ENCODE assay signal across 8 cellular contexts in the genomic region with DNA sequence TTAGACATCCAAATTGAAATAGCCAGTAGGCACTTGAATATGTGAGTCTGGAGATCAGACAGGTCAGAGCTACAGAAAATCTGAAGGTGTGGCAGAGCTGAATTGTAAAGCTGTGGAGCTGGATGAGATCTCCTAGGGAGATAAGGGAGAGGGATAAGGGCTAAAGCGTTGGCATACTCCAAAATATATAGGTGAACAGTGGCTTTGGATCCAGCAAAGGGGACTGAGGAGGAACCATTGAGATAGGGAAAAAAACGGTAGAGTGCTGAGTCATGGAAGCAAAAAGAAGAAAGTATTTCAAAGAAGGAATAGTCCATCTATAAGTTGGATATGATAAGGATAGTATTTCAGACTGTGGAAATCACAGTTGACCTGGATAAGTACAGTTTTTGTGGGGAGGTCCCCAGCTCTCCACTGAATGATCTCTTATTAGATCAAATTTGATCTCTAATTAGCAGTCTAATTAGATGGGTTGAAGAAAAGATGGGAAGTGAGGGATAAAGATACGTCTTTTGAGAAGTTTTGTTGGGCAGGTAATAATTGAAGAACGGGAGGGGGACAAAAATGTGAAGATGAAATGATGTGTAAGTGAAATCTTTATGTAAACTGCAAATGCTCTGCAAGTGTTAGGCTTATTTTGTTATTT. TPM values are rescaled to one million over a fixed set of nuclear protein-coding genes. Genes with fewer than 3 reads are reported as not detected.
DNase-seq lines count a peak whose midpoint lies in the region; ATAC-seq and TF ChIP-seq lines count a peak whose summit lies in the region.

No MANE protein-coding gene starts in this region.

- BruUV-seq in mammary epithelial cell (replicated peaks; lab: Mats Ljungman, UMichigan): TSS peak; percentile 71

- dilution Hi-C loops in mammary epithelial cell (cut with HindIII; ENCODE audit: low sequenced_read_pairs): no loop called here

- CTCF ChIA-PET in mammary epithelial cell (lab: Charles Lee; ENCODE audit: low non-redundant PET): interaction anchor here (0.7 kb wide), 1 partner anchor 164 kb away, joined by 3 read pairs; no protein-coding TSS in a partner anchor

- no peaks in the 10 kb centered on the region for H3K36me3 ChIP-seq in mammary epithelial cell (ENCODE audit: insufficient read depth, low read length)
- H3K36me3 ChIP-seq in lower lobe of right lung: no peaks in the 10 kb centered on the region

- TF ChIP-seq CTCF in 22Rv1 (IDR thresholded peaks at IDR 0.05) (no peak), mammary epithelial cell (conservative IDR thresholded peaks at IDR 0.05 in 1 of 2, IDR thresholded peaks at IDR 0.05 in 1 of 2; ENCODE audit: extremely low read depth in 1 of 2, insufficient read depth in 1 of 2, low read depth in 1 of 2, low read length in 2 of 2) (no peak), lower lobe of right lung (IDR thresholded peaks at IDR 0.05) (no peak)

- DNase-seq in HS-5 (ENCODE audit: low read depth): peak; percentile 28
- no peak for DNase-seq in mammary epithelial cell
- no peak for DNase-seq in lower lobe of right lung
- no peak for DNase-seq in NCI-H774 (lab: John Stamatoyannopoulos, UW)
- no peak for DNase-seq in HPDE6-E6E7 (ENCODE audit: extremely low spot score)
- DNase-seq in activated CD8-positive, alpha-beta memory T cell treated with anti-CD3 and anti-CD28 coated beads for 24 hours: no peak

- H3K9ac ChIP-seq in mammary epithelial cell (ENCODE audit: insufficient read depth, low read length): peak overlapping the region; percentile 80

- no peaks in the 10 kb centered on the region for H3K9me3 ChIP-seq in mammary epithelial cell (replicated peaks; ENCODE audit: insufficient read depth, low read length)
- no peaks in the 10 kb centered on the region for H3K9me3 ChIP-seq in lower lobe of right lung

- H3K4me3 ChIP-seq in mammary epithelial cell (replicated peaks in 1 of 3; ENCODE audit: insufficient read depth in 1 of 3, low read depth in 2 of 3, low read length in 3 of 3): peak overlapping the region; percentile 68 to 96 (median 95)
- peak overlapping the region; percentile 77 for H3K4me3 ChIP-seq in lower lobe of right lung

- peak overlapping the region; percentile 89 for H3K27ac ChIP-seq in 22Rv1
- peak overlapping the region; percentile 58 for H3K27ac ChIP-seq in mammary epithelial cell (ENCODE audit: insufficient read depth, low read depth, low read length)
- peak overlapping the region; percentile 65 for H3K27ac ChIP-seq in lower lobe of right lung

- peak overlapping the region; percentile 81 for H3K4me2 ChIP-seq in mammary epithelial cell (ENCODE audit: insufficient read depth, low read depth, low read length)

- H4K20me1 ChIP-seq in mammary epithelial cell (ENCODE audit: insufficient read depth, low read length): no peaks in the 10 kb centered on the region

- 15% methylated on average over 4 of the region's 4 CpGs for WGBS in mammary epithelial cell (ENCODE audit: low coverage, missing lambda C conversion rate)

- in situ Hi-C loops in mammary epithelial cell (cut with MboI; ENCODE audit: low sequenced_read_pairs in 2 of 2): no loop called here

- peaks cover 25% of the 10 kb centered on the region for H3K79me2 ChIP-seq in mammary epithelial cell (ENCODE audit: insufficient read depth, low read length)

- intact Hi-C loops in mammary epithelial cell (cut with micrococcal nuclease): loop anchor here (2.0 kb wide), 1 partner anchor 17 kb away; no protein-coding TSS in a partner anchor
- intact Hi-C loops in lower lobe of right lung (cut with DNase I): no loop called here

- H3K4me1 ChIP-seq in mammary epithelial cell (ENCODE audit: insufficient read depth, low read length) (peaks cover 10% of the 10 kb centered on the region), lower lobe of right lung (peaks cover 8% of the 10 kb centered on the region)

- no peaks in the 10 kb centered on the region for H3K27me3 ChIP-seq in mammary epithelial cell (ENCODE audit: insufficient read depth, low read length)
- H3K27me3 ChIP-seq in lower lobe of right lung (ENCODE audit: low read depth): no peaks in the 10 kb centered on the region

- H2AFZ ChIP-seq in mammary epithelial cell (ENCODE audit: low read depth, low read length): peak overlapping the region; percentile 99

- ATAC-seq in lower lobe of right lung (no peak), HG03432 (IDR thresholded peaks at IDR 0.05; ENCODE audit: unreplicated experiment) (no peak)

RNA-seq across cellular contexts. Expression of gene DBF4B, which starts 0.6 kb away (rescaled TPM):
- total RNA-seq in mammary epithelial cell: 10 to 100 TPM in 1 of 2 donors, 1 to 10 TPM in 1; 1.3 to 13.8 TPM
- polyA plus RNA-seq in mammary epithelial cell: 7.9 TPM
- 3.0 TPM for polyA minus RNA-seq in mammary epithelial cell
- total RNA-seq in lower lobe of right lung: 6.8 TPM

RNA-seq across cellular contexts. Expression of gene CCDC43, which starts 18.3 kb away (rescaled TPM):
- total RNA-seq in mammary epithelial cell (10 to 100 TPM; 34.8 to 36.4 TPM), lower lobe of right lung (18.4 TPM)
- 16.1 TPM for polyA plus RNA-seq in mammary epithelial cell
- 6.4 TPM for polyA minus RNA-seq in mammary epithelial cell

RNA-seq across cellular contexts. Expression of gene ADAM11, which starts 50.9 kb away (rescaled TPM):
- total RNA-seq in mammary epithelial cell (under 1 TPM; 0.17 to 0.33 TPM), lower lobe of right lung (0.41 TPM)
- 0.03 TPM for polyA plus RNA-seq in mammary epithelial cell
- not detected for polyA minus RNA-seq in mammary epithelial cell

RNA-seq across cellular contexts. Expression of gene MEIOC, which starts 51.6 kb away (rescaled TPM):
- total RNA-seq in mammary epithelial cell (under 1 TPM in 1 of 2 donors, not detected in 1; 0.17 TPM), lower lobe of right lung (not detected)
- 0.16 TPM for polyA plus RNA-seq in mammary epithelial cell
- not detected for polyA minus RNA-seq in mammary epithelial cell
